Comparison of ENCODE assay signal across 19 cellular contexts in genomic region chr11:14420223-14420622, GRCh38.
DNase-seq lines count a peak whose midpoint lies in the region; ATAC-seq and TF ChIP-seq lines count a peak whose summit lies in the region.
"Had no signal": no experiment of that assay in that cellular context is flagged by ENCODE, and none has a peak within 500 bp of the region (broad histone marks: within the 10 kb centered on the region; RNA-seq: fewer than 3 reads in every experiment).

No MANE protein-coding gene starts in this region.

- H3K9me3 Mint-ChIP-seq in H9, result no peaks in the 10 kb centered on the region
- H3K9me3 Mint-ChIP-seq in endodermal cell, result no peaks in the 10 kb centered on the region

- 0 out of 3 replicates have a peak, but pooled peaks have one; percentile 30 for TF ChIP-seq CTCF in H9 (conservative IDR thresholded peaks at IDR 0.05)
- TF ChIP-seq CTCF in IMR-90 (conservative IDR thresholded peaks at IDR 0.05; ENCODE audit: low read depth, low read length), result no peak
- TF ChIP-seq CTCF in endodermal cell (conservative IDR thresholded peaks at IDR 0.05), result peak; percentile 55

- H3K27me3 Mint-ChIP-seq in H9 (ENCODE audit: low read depth), result peaks cover 4% of the 10 kb centered on the region
- H3K27me3 Mint-ChIP-seq in endodermal cell (ENCODE audit: insufficient read depth), result no peaks in the 10 kb centered on the region

- BruUV-seq in IMR-90 (replicated peaks; lab: Mats Ljungman, UMichigan), result no TSS peak

- intact Hi-C loops in IMR-90 (cut with micrococcal nuclease), result loop anchor here (5.0 kb wide), 1 partner anchor 38 kb away; no protein-coding TSS in a partner anchor

- H4K91ac ChIP-seq in H9 (ENCODE audit: insufficient read length, low read depth, low read length), result no peak overlapping the region
- H4K91ac ChIP-seq in IMR-90 (ENCODE audit: insufficient read depth, low read depth, low read length), result peak overlapping the region; percentile 87

- H3K4me1 Mint-ChIP-seq in H9, result peaks cover 8 to 15% of the 10 kb centered on the region in 2 experiments
- peaks cover under 1% of the 10 kb centered on the region for H3K4me1 Mint-ChIP-seq in endodermal cell

- H4K8ac ChIP-seq in H9 (replicated peaks; ENCODE audit: insufficient read length, low read depth, low read length), result no peak overlapping the region
- H4K8ac ChIP-seq in IMR-90 (ENCODE audit: low read depth in 2 of 2, low read length in 2 of 2), result peak overlapping the region; percentile 9 to 61; a peak in 2 of 4 replicates
- no peak overlapping the region for H4K8ac ChIP-seq in mesendoderm (ENCODE audit: low read depth, low read length)

- H4K5ac ChIP-seq in H9 (ENCODE audit: insufficient read length, low read depth, low read length) (no peak overlapping the region), IMR-90 (ENCODE audit: low read depth, low read length) (peak overlapping the region; percentile 10; the same call in 1 of the 2 replicates), mesendoderm (ENCODE audit: low read length) (no peak overlapping the region)

- H3K23ac ChIP-seq in H9 (ENCODE audit: insufficient read length, low read depth, low read length) (no peak overlapping the region), IMR-90 (ENCODE audit: low read depth, low read length) (peak overlapping the region; percentile 72; the same call in 1 of the 2 replicates), mesendoderm (ENCODE audit: low read length) (no peak overlapping the region)

- H3K56ac ChIP-seq in H9 (ENCODE audit: insufficient read length, low read depth, low read length), result no peak overlapping the region
- no peak overlapping the region for H3K56ac ChIP-seq in IMR-90 (ENCODE audit: extremely low read depth, insufficient read depth, low read length)
- H3K56ac ChIP-seq in mesendoderm (ENCODE audit: low read length), result no peak overlapping the region

- CTCF ChIA-PET in IMR-90 (lab: Yijun Ruan, JAX), result interaction anchor here (2.5 kb wide), 1 partner anchor 35 kb away, joined by 10 read pairs; no protein-coding TSS in a partner anchor

- H4K20me1 ChIP-seq in H9 (ENCODE audit: control insufficient read depth, insufficient read depth, insufficient read length) (peaks cover 3% of the 10 kb centered on the region), IMR-90 (ENCODE audit: insufficient read depth, low read length) (no peaks in the 10 kb centered on the region)

- H3K36me3 ChIP-seq in IMR-90 (ENCODE audit: control insufficient read depth, insufficient read depth, low read length) (no peaks in the 10 kb centered on the region), endodermal cell (ENCODE audit: control insufficient read depth, insufficient read depth, low read length) (no peaks in the 10 kb centered on the region), mesendoderm (ENCODE audit: control insufficient read depth, insufficient read depth, low read length) (no peaks in the 10 kb centered on the region)

- no peak overlapping the region for H3T11ph ChIP-seq in H9 (ENCODE audit: low read length)

- H3K79me2 ChIP-seq in H9 (ENCODE audit: insufficient read depth, low read length) (no peaks in the 10 kb centered on the region), mesendoderm (ENCODE audit: control insufficient read depth, insufficient read depth, low read length) (no peaks in the 10 kb centered on the region)

- dilution Hi-C loops in IMR-90 (cut with HindIII; ENCODE audit: low sequenced_read_pairs, unreplicated experiment), result no loop called here

- H3K4me1 ChIP-seq in H9 (ENCODE audit: insufficient read depth, low read length) (peaks cover 3% of the 10 kb centered on the region), IMR-90 (ENCODE audit: control insufficient read depth, insufficient read depth, low read length) (peaks cover 31% of the 10 kb centered on the region), endodermal cell (ENCODE audit: control insufficient read depth, insufficient read depth, low read length) (peaks cover 5% of the 10 kb centered on the region), mesendoderm (ENCODE audit: control insufficient read depth, low read depth, low read length) (peaks cover 10% of the 10 kb centered on the region)

- H3K27me3 ChIP-seq in H9 (ENCODE audit: insufficient read depth, low read length) (no peaks in the 10 kb centered on the region), IMR-90 (ENCODE audit: control insufficient read depth, insufficient read depth, low read length) (no peaks in the 10 kb centered on the region), endodermal cell (ENCODE audit: control insufficient read depth, insufficient read depth, low read length, poor library complexity, severe bottlenecking) (no peaks in the 10 kb centered on the region), mesendoderm (ENCODE audit: insufficient read depth, low read length, poor library complexity) (no peaks in the 10 kb centered on the region)

- no peak overlapping the region; the same call in 1 of the 2 replicates for H3K14ac ChIP-seq in H9 (ENCODE audit: insufficient read depth, low read length)
- peak overlapping the region; percentile 72 for H3K14ac ChIP-seq in IMR-90 (replicated peaks; ENCODE audit: low read depth, low read length)

- H3K79me1 ChIP-seq in H9 (ENCODE audit: insufficient read depth, low read depth, low read length, poor library complexity, severe bottlenecking) (no peaks in the 10 kb centered on the region), IMR-90 (ENCODE audit: low read depth in 1 of 2, low read length in 2 of 2) (peaks cover 0 to 14% of the 10 kb centered on the region in 2 experiments; a peak in 1 of 4 replicates), mesendoderm (ENCODE audit: low read length) (no peaks in the 10 kb centered on the region)

- H2AK5ac ChIP-seq in H9 (ENCODE audit: insufficient read length, low read length) (no peak overlapping the region), IMR-90 (ENCODE audit: low read depth, low read length) (peak overlapping the region; percentile 93), mesendoderm (ENCODE audit: low read length) (no peak overlapping the region)

- H2AFZ ChIP-seq in H9 (ENCODE audit: low read length) (no peak overlapping the region), IMR-90 (replicated peaks; ENCODE audit: low read length, poor library complexity) (no peak overlapping the region)

- H3K4ac ChIP-seq in H9 (ENCODE audit: low read depth, low read length) (no peak overlapping the region), IMR-90 (ENCODE audit: low read depth, low read length) (peak overlapping the region; percentile 85), mesendoderm (ENCODE audit: low read depth, low read length) (peak overlapping the region; percentile 18)

- H2BK120ac ChIP-seq in H9 (ENCODE audit: low read depth, low read length, poor library complexity, severe bottlenecking) (no peak overlapping the region), IMR-90 (ENCODE audit: low read depth, low read length) (peak overlapping the region; percentile 99), mesendoderm (ENCODE audit: low read depth, low read length) (no peak overlapping the region)

- peak; percentile 55 for DNase-seq in H9
- no peak for DNase-seq in IMR-90
- DNase-seq in endodermal cell, result peak; percentile 78
- peak; percentile 78 for DNase-seq in mesendoderm
- no peak for DNase-seq in NCI-H187 (lab: John Stamatoyannopoulos, UW)
- DNase-seq in hippocampal formation (lab: John Stamatoyannopoulos, UW), result no peak
- DNase-seq: ACHN, C1 segment of cervical spinal cord, HCEC 1CT, KBM-7, NCI-H1417 treated with DMSO at 0.1 percent for 48 hours, NCI-H1930, NCI-H226, NCI-H524, NCI-H82, OCI-M1, SHP77 treated with DMSO at 0.1 percent for 48 hours had no signal

- no peak for ATAC-seq in IMR-90 (ENCODE audit: low read depth)
- no peak for ATAC-seq in HG02973 (IDR thresholded peaks at IDR 0.05; ENCODE audit: unreplicated experiment)
- ATAC-seq: SK-N-SH treated with all-trans-retinoic acid at 6 μM for 48 hours had no signal

- no peaks in the 10 kb centered on the region for H3K9me3 ChIP-seq in H9 (ENCODE audit: control insufficient read depth, low read depth, low read length)
- no peaks in the 10 kb centered on the region for H3K9me3 ChIP-seq in IMR-90 (ENCODE audit: control insufficient read depth, insufficient read depth, low read length)
- H3K9me3 ChIP-seq in endodermal cell (ENCODE audit: control insufficient read depth, low read length), result no peaks in the 10 kb centered on the region

- peaks cover 25% of the 10 kb centered on the region for H3K9me1 ChIP-seq in IMR-90 (ENCODE audit: insufficient read depth, low read length)

- H3K23me2 ChIP-seq in H9 (ENCODE audit: insufficient read length, low read depth, low read length, poor library complexity, severe bottlenecking), result no peaks in the 10 kb centered on the region

- peak overlapping the region; percentile 71 for H2AK9ac ChIP-seq in IMR-90 (replicated peaks; ENCODE audit: low read depth, low read length, poor library complexity)

- no peak overlapping the region for H3K9ac ChIP-seq in H9 (ENCODE audit: extremely low read depth, insufficient read length, low read length)
- no peak overlapping the region for H3K9ac ChIP-seq in IMR-90 (ENCODE audit: low read depth, low read length)
- H3K9ac ChIP-seq in endodermal cell (ENCODE audit: extremely low read depth, low read length, poor library complexity, severe bottlenecking), result no peak overlapping the region
- no peak overlapping the region for H3K9ac ChIP-seq in mesendoderm (ENCODE audit: low read length)

- H3K4me3 ChIP-seq in IMR-90 (ENCODE audit: insufficient read depth, low read depth, low read length) (no peak overlapping the region), endodermal cell (ENCODE audit: low read length) (no peak overlapping the region), mesendoderm (ENCODE audit: low read length) (no peak overlapping the region)

- no CpG with 5 or more reads among the region's 3 CpGs for WGBS in H9 (ENCODE audit: extremely low coverage, insufficient read length, low lambda C conversion rate)
- WGBS in IMR-90 (ENCODE audit: extremely low coverage in 2 of 2, insufficient read length in 1 of 2), 2 experiments, result no CpG with 5 or more reads among the region's 3 CpGs
- WGBS in endodermal cell (ENCODE audit: insufficient coverage in 1 of 2, insufficient read length in 1 of 2), 2 experiments, result 85 to 90% methylated on average over 2 to 3 of the region's 3 CpGs
- WGBS in mesendoderm (ENCODE audit: extremely low coverage, insufficient coverage, low lambda C conversion rate), result no CpG with 5 or more reads among the region's 3 CpGs

- peak overlapping the region in 1 of 3 experiments; percentile 45; a peak in 2 of 7 replicates for H3K27ac Mint-ChIP-seq in H9
- no peak overlapping the region for H3K27ac Mint-ChIP-seq in endodermal cell

- H3K36me3 Mint-ChIP-seq in H9 (ENCODE audit: insufficient read depth in 1 of 3, low read depth in 3 of 3) (no peaks in the 10 kb centered on the region), endodermal cell (ENCODE audit: low read depth) (no peaks in the 10 kb centered on the region)

- no peak for TF ChIP-seq POLR2A in IMR-90 (IDR thresholded peaks at IDR 0.05; ENCODE audit: low read depth, low read length)

- H2BK5ac ChIP-seq in H9 (ENCODE audit: insufficient read length, low read length), result no peak overlapping the region
- peak overlapping the region; percentile 8 for H2BK5ac ChIP-seq in IMR-90 (ENCODE audit: low read depth, low read length, poor library complexity, severe bottlenecking)
- H2BK5ac ChIP-seq in mesendoderm (ENCODE audit: low read length), result no peak overlapping the region

- TF ChIP-seq RAD21 in IMR-90 (IDR thresholded peaks at IDR 0.05; ENCODE audit: low read length), result no peak

- H3K4me3 Mint-ChIP-seq in H9 (no peak overlapping the region), endodermal cell (no peak overlapping the region)

- H3K18ac ChIP-seq in H9 (ENCODE audit: insufficient read length, low read depth, low read length), result no peak overlapping the region
- peak overlapping the region; percentile 66 for H3K18ac ChIP-seq in IMR-90 (ENCODE audit: low read depth, low read length)
- no peak overlapping the region for H3K18ac ChIP-seq in mesendoderm (ENCODE audit: low read length)

- in situ Hi-C loops in IMR-90 (cut with MboI; ENCODE audit: low sequenced_read_pairs), result no loop called here

- no peak overlapping the region for H3K27ac ChIP-seq in H9 (ENCODE audit: insufficient read length, low read depth, low read length)
- H3K27ac ChIP-seq in IMR-90 (ENCODE audit: insufficient read depth, low read length), result no peak overlapping the region; the same call in 1 of the 2 replicates
- no peak overlapping the region for H3K27ac ChIP-seq in endodermal cell (ENCODE audit: low read depth, low read length)
- H3K27ac ChIP-seq in mesendoderm (ENCODE audit: low read depth, low read length), result no peak overlapping the region

- H2BK12ac ChIP-seq in H9 (ENCODE audit: insufficient read length, low read depth, low read length), result no peak overlapping the region

- H3K4me2 ChIP-seq in H9 (ENCODE audit: insufficient read depth, insufficient read length, low read length), result no peak overlapping the region
- H3K4me2 ChIP-seq in IMR-90 (ENCODE audit: low read depth, low read length), result no peak overlapping the region
- H3K4me2 ChIP-seq in mesendoderm (ENCODE audit: low read length), result no peak overlapping the region

- H2BK20ac ChIP-seq in H9 (ENCODE audit: low read depth, low read length, poor library complexity, severe bottlenecking) (no peak overlapping the region), IMR-90 (ENCODE audit: low read depth, low read length) (peak overlapping the region; percentile 95)

- POLR2A ChIA-PET in IMR-90 (lab: Charles Lee; ENCODE audit: unreplicated experiment), result no interaction called here

- no peak overlapping the region for H2BK15ac ChIP-seq in H9 (ENCODE audit: low read depth, low read length)
- peak overlapping the region; percentile 95 for H2BK15ac ChIP-seq in IMR-90 (ENCODE audit: low read depth, low read length)
- no peak overlapping the region for H2BK15ac ChIP-seq in mesendoderm (replicated peaks; ENCODE audit: low read depth)

Comparison
In these comparisons a context has a peak if more than half of its experiments do, and no peak if none do; other contexts are left out.
1. DNase-seq: peak in H9 (single experiment), endodermal cell (single experiment) and mesendoderm (single experiment); none in IMR-90 (single experiment), NCI-H187 (0 of 2) and hippocampal formation (0 of 2).
2. H4K8ac ChIP-seq: peak in IMR-90 (2 of 2); none in H9 (single experiment) and mesendoderm (single experiment).